In genomic region chr7:11612737-11613136, GRCh38 we compare ENCODE assay signal across 26 cellular contexts.
DNase-seq lines count a peak whose midpoint lies in the region; ATAC-seq, FAIRE-seq and TF ChIP-seq lines count a peak whose summit lies in the region.
"Had no signal": no experiment of that assay in that cellular context is flagged by ENCODE, and none has a peak within 500 bp of the region (broad histone marks: within the 10 kb centered on the region; RNA-seq: fewer than 3 reads in every experiment).

No MANE protein-coding gene starts in this region.

- no peak for DNase-seq in GM12878 (ENCODE audit: low read depth, low spot score)
- no peak for DNase-seq in right lobe of liver
- DNase-seq in NCI-H2196 (lab: John Stamatoyannopoulos, UW; ENCODE audit: unreplicated experiment), result no peak
- DNase-seq in COLO668 (lab: John Stamatoyannopoulos, UW; ENCODE audit: unreplicated experiment), result no peak
- DNase-seq: aorta; central memory CD4-positive, alpha-beta T cell; dorsolateral prefrontal cortex; glutamatergic neuron; GOT3; KBM-7; kidney glomerular epithelial cell; NCI-H146; NCI-H526; RPMI8226; stimulated activated CD4-positive, alpha-beta T cell treated with anti-CD3 and anti-CD28 coated beads, Interleukin-4, amount 100 ng/mL, for 1 hour; stimulated activated naive CD4-positive, alpha-beta T cell treated with Interleukin-2 at 50 U/mL for 16 hours; WERI-Rb-1 had no signal

- ATAC-seq in GM19023 (IDR thresholded peaks at IDR 0.05; ENCODE audit: unreplicated experiment) (peak; percentile 16), GM21825 (IDR thresholded peaks at IDR 0.05; ENCODE audit: unreplicated experiment) (peak; percentile 22), HG03159 (IDR thresholded peaks at IDR 0.05; ENCODE audit: unreplicated experiment) (peak; percentile 38), GM12878 (peak; percentile 74), right lobe of liver (no peak), GM19467 (IDR thresholded peaks at IDR 0.05; ENCODE audit: unreplicated experiment) (no peak)
- ATAC-seq: activated naive CD4-positive, alpha-beta T cell treated with anti-CD3 and anti-CD28 coated beads, Interleukin-2, amount 50 U/mL, for 72 hours had no signal

- H3K4me3 ChIP-seq in GM12878 (no peak overlapping the region), right lobe of liver (no peak overlapping the region)
- H3K4me3 ChIP-seq: dorsolateral prefrontal cortex, lung, SK-N-MC had no signal

- H3K9me3 ChIP-seq in GM12878 (replicated peaks; ENCODE audit: control insufficient read depth, insufficient read depth, low read length), result no peaks in the 10 kb centered on the region
- H3K9me3 ChIP-seq in right lobe of liver, result no peaks in the 10 kb centered on the region

- H3K4me2 ChIP-seq in GM12878 (ENCODE audit: control insufficient read depth, insufficient read depth), result no peak overlapping the region; the same call in 1 of the 2 replicates

- in situ Hi-C loops in GM12878 (cut with MboI), result no loop called here

- RAD21 ChIA-PET in GM12878 (lab: Charles Lee; ENCODE audit: unreplicated experiment), result no interaction called here

- H3K27ac ChIP-seq in GM12878 (ENCODE audit: control insufficient read depth, insufficient read depth) (peak overlapping the region; percentile 39; the same call in 1 of the 2 replicates), right lobe of liver (no peak overlapping the region)
- H3K27ac ChIP-seq: dorsolateral prefrontal cortex, SK-N-MC, WERI-Rb-1 had no signal

- FAIRE-seq in GM12878 (lab: Jason Lieb, UNC), result peak; percentile 83
- FAIRE-seq: D721Med, endothelial cell of umbilical vein had no signal

- H3K9ac ChIP-seq in GM12878 (ENCODE audit: control insufficient read depth, insufficient read depth, low read length), result no peak overlapping the region

- 0% methylated on average over 1 of the region's 1 CpG for WGBS in GM12878 (ENCODE audit: insufficient coverage, insufficient replicate concordance, low lambda C conversion rate, missing lambda C conversion rate)
- WGBS in right lobe of liver (ENCODE audit: insufficient coverage, low coverage, low lambda C conversion rate, missing lambda C conversion rate), result 86% methylated on average over 1 of the region's 1 CpG

- no peak overlapping the region for H2AFZ ChIP-seq in GM12878 (ENCODE audit: control insufficient read depth, low read depth, low read length)

- H3K27me3 ChIP-seq in GM12878 (replicated peaks in 1 of 2; ENCODE audit: control insufficient read depth in 2 of 2, insufficient read depth in 2 of 2, low read length in 1 of 2) (no peaks in the 10 kb centered on the region), right lobe of liver (no peaks in the 10 kb centered on the region)
- H3K27me3 ChIP-seq: dorsolateral prefrontal cortex had no signal

- TF ChIP-seq EP300 in GM12878 (IDR thresholded peaks at IDR 0.05; ENCODE audit: borderline replicate concordance in 1 of 2, control insufficient read depth in 1 of 2, low read depth in 2 of 2, low read length in 2 of 2), result peak in 1 of 2 experiments; percentile 52; a peak in 1 of 4 replicates

- SMC1A ChIA-PET in GM12878 (lab: Charles Lee; ENCODE audit: uncharacterized antibody, unreplicated experiment), result interaction anchor here (0.6 kb wide), 1 partner anchor 62 kb away, joined by 3 read pairs; no protein-coding TSS in a partner anchor

- no peaks in the 10 kb centered on the region for H3K36me3 ChIP-seq in GM12878 (ENCODE audit: control insufficient read depth in 2 of 2, insufficient read depth in 2 of 2, low read length in 1 of 2)
- H3K36me3 ChIP-seq in right lobe of liver, result no peaks in the 10 kb centered on the region
- H3K36me3 ChIP-seq: WERI-Rb-1 had no signal

- H4K20me1 ChIP-seq in GM12878 (ENCODE audit: control insufficient read depth, insufficient read depth), result no peaks in the 10 kb centered on the region

- TF ChIP-seq RAD21 in GM12878 (IDR thresholded peaks at IDR 0.05; ENCODE audit: insufficient read depth, low read depth, low read length), result no peak

- CTCF ChIA-PET in GM12878 (lab: Yijun Ruan, JAX), result no interaction called here

- TF ChIP-seq POLR2A in GM12878 (IDR thresholded peaks at IDR 0.05; ENCODE audit: low read depth, low read length) (no peak), right lobe of liver (IDR thresholded peaks at IDR 0.05) (no peak)

- POLR2A ChIA-PET in GM12878 (lab: Charles Lee), result no interaction called here

- BruUV-seq in GM12878 (replicated peaks; lab: Mats Ljungman, UMichigan), result no TSS peak

- no peak for TF ChIP-seq CTCF in GM12878 (IDR thresholded peaks at IDR 0.05 in 2 of 3, conservative IDR thresholded peaks at IDR 0.05 in 1 of 3; ENCODE audit: control insufficient read depth in 2 of 3, extremely low read depth in 1 of 3, insufficient read depth in 1 of 3, low read depth in 3 of 3, low read length in 3 of 3)
- TF ChIP-seq CTCF in right lobe of liver (IDR thresholded peaks at IDR 0.05), result no peak

- H3K4me1 ChIP-seq in GM12878 (ENCODE audit: control insufficient read depth, insufficient read depth, low read length), result 0 out of 2 replicates have a peak, but pooled peaks cover 4% of the 10 kb centered on the region
- peaks cover 0 to 7% (median 0%) of the 10 kb centered on the region in 4 donors for H3K4me1 ChIP-seq in right lobe of liver

- no peaks in the 10 kb centered on the region for H3K79me2 ChIP-seq in GM12878 (ENCODE audit: control insufficient read depth, insufficient read depth, low read length)

- intact Hi-C loops in GM12878 (cut with micrococcal nuclease; ENCODE audit: unreplicated experiment), result no loop called here
- intact Hi-C loops in right lobe of liver (cut with DNase I), result no loop called here

TF ChIP-seq in GM12878, 131 proteins besides CTCF, POLR2A, EP300 and RAD21:
- peak; percentile 91 for TF ChIP-seq TCF7 (IDR thresholded peaks at IDR 0.05; ENCODE audit: borderline replicate concordance)
- no peak for TF ChIP-seq ASH2L (IDR thresholded peaks at IDR 0.05; ENCODE audit: borderline replicate concordance, low read depth)
- peak; percentile 64 for TF ChIP-seq CREB1 (IDR thresholded peaks at IDR 0.05; ENCODE audit: low read depth)
- TF ChIP-seq NR2F1 (conservative IDR thresholded peaks at IDR 0.05), result peak; percentile 88
- TF ChIP-seq RUNX3 (IDR thresholded peaks at IDR 0.05; ENCODE audit: low read length), result peak; percentile 72
- no peak for TF ChIP-seq NR2C1 (IDR thresholded peaks at IDR 0.05)
- TF ChIP-seq CREM (IDR thresholded peaks at IDR 0.05; ENCODE audit: low read depth), result peak; percentile 42; the same call in 1 of the 2 replicates
- TF ChIP-seq, protein P1, sequence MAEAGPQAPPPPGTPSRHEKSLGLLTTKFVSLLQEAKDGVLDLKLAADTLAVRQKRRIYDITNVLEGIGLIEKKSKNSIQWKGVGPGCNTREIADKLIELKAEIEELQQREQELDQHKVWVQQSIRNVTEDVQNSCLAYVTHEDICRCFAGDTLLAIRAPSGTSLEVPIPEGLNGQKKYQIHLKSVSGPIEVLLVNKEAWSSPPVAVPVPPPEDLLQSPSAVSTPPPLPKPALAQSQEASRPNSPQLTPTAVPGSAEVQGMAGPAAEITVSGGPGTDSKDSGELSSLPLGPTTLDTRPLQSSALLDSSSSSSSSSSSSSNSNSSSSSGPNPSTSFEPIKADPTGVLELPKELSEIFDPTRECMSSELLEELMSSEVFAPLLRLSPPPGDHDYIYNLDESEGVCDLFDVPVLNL (IDR thresholded peaks at IDR 0.05; ENCODE audit: low read depth, low read length), result no peak
- TF ChIP-seq MEF2A (IDR thresholded peaks at IDR 0.05; ENCODE audit: insufficient read depth, low read depth, low read length), result peak; percentile 47; the same call in 1 of the 2 replicates
- TF ChIP-seq, protein P2, sequence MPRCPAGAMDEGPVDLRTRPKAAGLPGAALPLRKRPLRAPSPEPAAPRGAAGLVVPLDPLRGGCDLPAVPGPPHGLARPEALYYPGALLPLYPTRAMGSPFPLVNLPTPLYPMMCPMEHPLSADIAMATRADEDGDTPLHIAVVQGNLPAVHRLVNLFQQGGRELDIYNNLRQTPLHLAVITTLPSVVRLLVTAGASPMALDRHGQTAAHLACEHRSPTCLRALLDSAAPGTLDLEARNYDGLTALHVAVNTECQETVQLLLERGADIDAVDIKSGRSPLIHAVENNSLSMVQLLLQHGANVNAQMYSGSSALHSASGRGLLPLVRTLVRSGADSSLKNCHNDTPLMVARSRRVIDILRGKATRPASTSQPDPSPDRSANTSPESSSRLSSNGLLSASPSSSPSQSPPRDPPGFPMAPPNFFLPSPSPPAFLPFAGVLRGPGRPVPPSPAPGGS (IDR thresholded peaks at IDR 0.05; ENCODE audit: borderline replicate concordance, insufficient read depth, low read depth, low read length, poor library complexity, severe bottlenecking), result no peak

Comparison
In these comparisons a context has a peak if more than half of its experiments do, and no peak if none do; other contexts are left out.
1. ATAC-seq: peak in GM19023 (single experiment), GM21825 (single experiment), HG03159 (single experiment) and GM12878 (single experiment); none in right lobe of liver (0 of 4) and GM19467 (single experiment).